Comparison of ENCODE assay signal across 29 cellular contexts in the genomic region with DNA sequence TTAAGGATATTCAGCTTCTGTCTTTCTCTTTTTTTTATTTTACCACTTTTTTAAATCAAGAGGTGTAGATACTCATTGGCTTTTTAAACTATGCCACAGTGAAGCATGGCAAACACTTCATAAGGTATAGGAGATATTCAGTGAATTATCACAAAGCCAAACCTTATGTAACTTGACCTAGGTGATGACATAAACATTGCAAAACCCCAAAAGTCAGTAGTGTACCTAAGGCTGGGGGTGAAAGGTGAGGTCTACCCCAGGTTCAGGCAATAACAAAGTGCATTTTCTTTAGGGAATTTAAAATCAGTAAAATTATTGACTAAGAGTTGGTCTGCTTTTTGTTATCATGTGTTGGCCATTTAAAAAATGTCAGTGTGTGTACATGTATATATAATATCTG.
"Had no signal": no experiment of that assay in that cellular context is flagged by ENCODE, and none has a peak within 500 bp of the region (broad histone marks: within the 10 kb centered on the region; RNA-seq: fewer than 3 reads in every experiment).

No MANE protein-coding gene starts in this region.

- H3K36me3 ChIP-seq: heart right ventricle, left lung, right atrium auricular region, stomach, suprapubic skin, thoracic aorta, tibial artery, upper lobe of right lung had no signal

- H3K4me3 ChIP-seq: heart right ventricle, hepatocyte, left lung, lung, psoas muscle, right atrium auricular region, skin epidermis, stomach, suprapubic skin, thoracic aorta, tibial artery, upper lobe of right lung had no signal

- H3K4me1 ChIP-seq: left lung, parathyroid adenoma, psoas muscle, right atrium auricular region, stomach, suprapubic skin, tibial artery, upper lobe of right lung had no signal

- ATAC-seq: heart right ventricle; left cardiac atrium; left lung; natural killer cell; psoas muscle; sciatic nerve; stimulated activated naive B cell treated with anti-CD40 and anti-IgM and Interleukin-4, amounts not matched to agents 10 μg/mL and 1 μg/mL and 100 μg/mL, for 72 hours; stimulated activated naive CD8-positive, alpha-beta T cell treated with anti-CD3 and anti-CD28 coated beads, Interleukin-15, Interleukin-2, amounts not matched to agents 100 U/mL and 50 U/mL, for 24 hours; upper lobe of right lung had no signal

- DNase-seq: heart right ventricle; kidney glomerular epithelial cell; left cardiac atrium; left lung; mesendoderm; naive B cell; natural killer cell; nucleus accumbens; psoas muscle; stimulated activated CD4-positive, alpha-beta T cell treated with anti-CD3 and anti-CD28 coated beads, Interleukin-12 subunit alpha, Interleukin-12 subunit beta, amount 100 ng/mL, for 4 hours; stimulated activated CD4-positive, alpha-beta T cell treated with anti-CD3 and anti-CD28 coated beads, Interleukin-15, amount 100 ng/mL, for 24 hours; stimulated activated CD4-positive, alpha-beta T cell treated with anti-CD3 and anti-CD28 coated beads, Interleukin-2, amount 100 ng/mL, for 24 hours; stimulated activated CD4-positive, alpha-beta T cell treated with anti-CD3 and anti-CD28 coated beads, Interleukin-4, amount 100 ng/mL, for 1 hour; stimulated activated naive B cell treated with anti-CD40 and anti-IgM and Interleukin-4, amounts not matched to agents 10 μg/mL and 1 μg/mL and 100 μg/mL, for 72 hours; stimulated activated naive CD8-positive, alpha-beta T cell treated with anti-CD3 and anti-CD28 coated beads, Interleukin-15, Interleukin-2, amounts not matched to agents 100 U/mL and 50 U/mL, for 24 hours; stomach; tibial artery; trophoblast cell; upper lobe of right lung had no signal

- FAIRE-seq: keratinocyte, urothelium cell line had no signal

- H3K27me3 ChIP-seq: heart right ventricle, hepatocyte, left lung, right atrium auricular region, stomach, suprapubic skin, tibial artery, upper lobe of right lung had no signal

- H3K27ac ChIP-seq: heart right ventricle, hepatocyte, left lung, parathyroid adenoma, psoas muscle, right atrium auricular region, skin epidermis, stomach, suprapubic skin, thoracic aorta, tibial artery, upper lobe of right lung had no signal

- H3K9me3 ChIP-seq: heart right ventricle, left lung, psoas muscle, right atrium auricular region, stomach, suprapubic skin, thoracic aorta, tibial artery, upper lobe of right lung had no signal
